Comparison of ENCODE assay signal across 1 cellular context in genomic region chr9:132447346-132447745, GRCh38.
TF ChIP-seq lines count a peak whose summit lies in the region.

No MANE protein-coding gene starts in this region.

TF ChIP-seq in endothelial cell of umbilical vein, 7 proteins besides CTCF, POLR2A, EP300 and RAD21:
- TF ChIP-seq JUN (IDR thresholded peaks at IDR 0.05; ENCODE audit: borderline replicate concordance, insufficient read depth, insufficient read length, low read depth), result no peak
- TF ChIP-seq POLR2AphosphoS5 (IDR thresholded peaks at IDR 0.05; ENCODE audit: insufficient read depth, low read depth, low read length), result no peak
- no peak for TF ChIP-seq FOS (IDR thresholded peaks at IDR 0.05; ENCODE audit: borderline replicate concordance, insufficient read depth, low read length)
- no peak for TF ChIP-seq EZH2 (IDR thresholded peaks at IDR 0.05; ENCODE audit: borderline replicate concordance, low read depth, low read length, severe bottlenecking)
- TF ChIP-seq MYC (IDR thresholded peaks at IDR 0.05; ENCODE audit: low read depth, low read length), result no peak
- TF ChIP-seq GATA2 (IDR thresholded peaks at IDR 0.05; ENCODE audit: insufficient read depth, insufficient read length, low read depth, low read length), result no peak
- TF ChIP-seq MAX (IDR thresholded peaks at IDR 0.05; ENCODE audit: insufficient read depth, insufficient read length), result no peak
